ENCODE assay signal across 14 cellular contexts in genomic region chr12:131210506-131211278, GRCh38.
"Had no signal": no experiment of that assay in that cellular context is flagged by ENCODE, and none has a peak within 500 bp of the region (broad histone marks: within the 10 kb centered on the region; RNA-seq: fewer than 3 reads in every experiment).

No MANE protein-coding gene starts in this region.

- H3K27ac Mint-ChIP-seq: activated CD4-positive, alpha-beta memory T cell treated with anti-CD3 and anti-CD28 coated beads, Interleukin-2, amount 10 ng/mL, durations not matched to agents 7 days and 5 days; activated naive CD8-positive, alpha-beta T cell treated with anti-CD3 and anti-CD28 coated beads for 36 hours; stimulated activated memory B cell treated with anti-CD40 and anti-IgM and Interleukin-4, amounts not matched to agents 10 μg/mL and 1 μg/mL and 100 μg/mL, for 72 hours had no signal

- H3K4me3 Mint-ChIP-seq: activated CD4-positive, alpha-beta memory T cell treated with anti-CD3 and anti-CD28 coated beads, Interleukin-2, amount 10 ng/mL, durations not matched to agents 7 days and 5 days; stimulated activated memory B cell treated with anti-CD40 and anti-IgM and Interleukin-4, amounts not matched to agents 10 μg/mL and 1 μg/mL and 100 μg/mL, for 72 hours had no signal

- H3K36me3 ChIP-seq: brain microvascular endothelial cell, esophagus squamous epithelium, SJSA1, upper lobe of left lung had no signal

- H3K4me1 ChIP-seq: esophagus squamous epithelium, SJSA1, upper lobe of left lung had no signal

- H3K4me3 ChIP-seq: esophagus squamous epithelium, SJSA1, smooth muscle cell, upper lobe of left lung had no signal

- DNase-seq: activated CD4-positive, alpha-beta memory T cell treated with anti-CD3 and anti-CD28 coated beads, Interleukin-2, amount 10 ng/mL, durations not matched to agents 7 days and 5 days; activated CD4-positive, alpha-beta T cell treated with anti-CD3 and anti-CD28 coated beads for 1 hour; activated naive CD8-positive, alpha-beta T cell treated with anti-CD3 and anti-CD28 coated beads for 36 hours; brain microvascular endothelial cell; esophagus squamous epithelium; foreskin fibroblast; left ventricle myocardium superior; midbrain; SW 1271; T-helper 9 cell had no signal

- ATAC-seq: left ventricle myocardium superior; stimulated activated memory B cell treated with anti-CD40 and anti-IgM and Interleukin-4, amounts not matched to agents 10 μg/mL and 1 μg/mL and 100 μg/mL, for 72 hours had no signal

- H3K4me2 ChIP-seq: smooth muscle cell had no signal

- H3K4me1 Mint-ChIP-seq: stimulated activated memory B cell treated with anti-CD40 and anti-IgM and Interleukin-4, amounts not matched to agents 10 μg/mL and 1 μg/mL and 100 μg/mL, for 72 hours had no signal

- H3K9me3 ChIP-seq: esophagus squamous epithelium, SJSA1 had no signal

- H3K27ac ChIP-seq: brain microvascular endothelial cell, esophagus squamous epithelium, SJSA1, upper lobe of left lung had no signal

- H3K27me3 ChIP-seq: brain microvascular endothelial cell, SJSA1, upper lobe of left lung had no signal

- H3K27me3 Mint-ChIP-seq: activated CD4-positive, alpha-beta memory T cell treated with anti-CD3 and anti-CD28 coated beads, Interleukin-2, amount 10 ng/mL, durations not matched to agents 7 days and 5 days had no signal
